Comparison of ENCODE assay signal across 10 cellular contexts in the genomic region with DNA sequence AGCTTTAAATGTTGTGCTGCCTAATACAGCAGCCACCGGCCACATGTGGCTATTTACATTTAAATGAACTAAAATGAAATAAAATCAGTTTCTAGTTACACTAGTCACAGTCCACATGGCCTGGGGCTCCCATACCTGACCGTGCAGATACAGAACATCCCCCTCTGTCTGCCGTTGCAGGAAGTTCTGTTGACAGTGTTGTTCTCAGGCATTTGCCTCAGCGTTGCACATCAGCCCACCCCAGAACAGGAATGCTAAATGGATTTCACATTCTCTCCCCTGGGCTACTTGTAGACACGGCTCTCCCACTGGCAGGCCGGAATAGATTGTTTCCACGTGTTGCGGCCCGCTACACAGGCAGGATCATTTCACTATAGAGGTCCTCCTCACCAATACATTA. TPM values are rescaled to one million over a fixed set of nuclear protein-coding genes. Genes with fewer than 3 reads are reported as not detected.
DNase-seq lines count a peak whose midpoint lies in the region; TF ChIP-seq lines count a peak whose summit lies in the region.
"Had no signal": no experiment of that assay in that cellular context is flagged by ENCODE, and none has a peak within 500 bp of the region (broad histone marks: within the 10 kb centered on the region; RNA-seq: fewer than 3 reads in every experiment).

No MANE protein-coding gene starts in this region.

- H3K27me3 ChIP-seq in breast epithelium (no peaks in the 10 kb centered on the region), parathyroid adenoma (ENCODE audit: control insufficient read depth, insufficient read depth, low read length) (no peaks in the 10 kb centered on the region)
- H3K27me3 ChIP-seq: ovary had no signal

- TF ChIP-seq CTCF in GM12875 (IDR thresholded peaks at IDR 0.05; ENCODE audit: borderline replicate concordance, insufficient read depth, low read depth, low read length) (peak; percentile 51; the same call in 1 of the 2 replicates), breast epithelium (IDR thresholded peaks at IDR 0.05) (peak in 2 of 3 donors; percentile 19 to 47), parathyroid adenoma (IDR thresholded peaks at IDR 0.05) (peak; percentile 29)

- no peak overlapping the region for H3K4me3 ChIP-seq in GM12875 (ENCODE audit: low read depth, low read length)
- H3K4me3 ChIP-seq in breast epithelium, result no peak overlapping the region
- no peak overlapping the region for H3K4me3 ChIP-seq in parathyroid adenoma (ENCODE audit: low read depth, low read length)
- H3K4me3 ChIP-seq: ovary had no signal

- no peak overlapping the region for H3K9ac ChIP-seq in parathyroid adenoma

- H3K4me1 ChIP-seq in breast epithelium (no peaks in the 10 kb centered on the region), parathyroid adenoma (peaks cover 22% of the 10 kb centered on the region)

- H2AFZ ChIP-seq in parathyroid adenoma, result no peak overlapping the region

- H3K27ac ChIP-seq in breast epithelium (peak overlapping the region; percentile 21 to 48), parathyroid adenoma (no peak overlapping the region)
- H3K27ac ChIP-seq: ovary had no signal

- no peaks in the 10 kb centered on the region for H3K9me3 ChIP-seq in breast epithelium
- no peaks in the 10 kb centered on the region for H3K9me3 ChIP-seq in parathyroid adenoma (ENCODE audit: control insufficient read depth, low read length)
- H3K9me3 ChIP-seq: ovary had no signal

- intact Hi-C loops in breast epithelium (cut with DNase I; ENCODE audit: low total_unique reads), result no loop called here

- peak; percentile 10 for DNase-seq in HK-2 (ENCODE audit: unreplicated experiment)
- DNase-seq in breast epithelium (ENCODE audit: low spot score in 2 of 2), result no peak
- DNase-seq in NCI-H2107 (lab: John Stamatoyannopoulos, UW), result no peak
- no peak for DNase-seq in NCI-H524 (lab: John Stamatoyannopoulos, UW)
- no peak for DNase-seq in NCI-H2029 (lab: John Stamatoyannopoulos, UW)
- no peak for DNase-seq in GM19238 (ENCODE audit: insufficient read length, low spot score)
- DNase-seq: activated CD4-positive, alpha-beta T cell treated with anti-CD3 and anti-CD28 coated beads, Interleukin-2, amount 50 U/mL, for 1 hour had no signal

- peaks cover 12% of the 10 kb centered on the region for H3K36me3 ChIP-seq in breast epithelium
- H3K36me3 ChIP-seq in parathyroid adenoma (ENCODE audit: control insufficient read depth, insufficient read depth, low read length), result no peaks in the 10 kb centered on the region
- H3K36me3 ChIP-seq: ovary had no signal

- no peak overlapping the region for H3K4me2 ChIP-seq in parathyroid adenoma (ENCODE audit: low read length)

- H3K79me2 ChIP-seq in parathyroid adenoma, result peaks cover 20% of the 10 kb centered on the region

- TF ChIP-seq POLR2A in breast epithelium (IDR thresholded peaks at IDR 0.05), result no peak

RNA-seq across cellular contexts. Expression of a gene that starts 26.3 kb away (rescaled TPM):
- total RNA-seq in breast epithelium, result 10 to 100 TPM; 49.0 to 97.9 (median 75.7) TPM
